Comparison of ENCODE assay signal across 8 cellular contexts in genomic region chr9:93566408-93567270, GRCh38. TPM values are rescaled to one million over a fixed set of nuclear protein-coding genes. Genes with fewer than 3 reads are reported as not detected.
DNase-seq lines count a peak whose midpoint lies in the region; ATAC-seq, FAIRE-seq and TF ChIP-seq lines count a peak whose summit lies in the region.

No MANE protein-coding gene starts in this region.

- H3K4me1 ChIP-seq in kidney (ENCODE audit: control insufficient read depth in 1 of 2, insufficient read depth in 1 of 2, low read depth in 1 of 2, low read length in 2 of 2), result peaks cover 9 to 10% of the 10 kb centered on the region in 2 donors

- intact Hi-C loops in kidney (cut with DNase I), result no loop called here

- H3K4me3 ChIP-seq in AG10803 (ENCODE audit: low read length) (peak overlapping the region; percentile 76), kidney (ENCODE audit: low read length in 2 of 2) (peak overlapping the region; percentile 56 to 73)

- DNase-seq in AG10803 (ENCODE audit: low read depth) (peak; percentile 96), NCI-H345 (lab: John Stamatoyannopoulos, UW) (peak; percentile 94), cerebellar nuclear complex (lab: John Stamatoyannopoulos, UW) (peak; percentile 51 to 86), kidney (peak; percentile 99)
- peak; percentile 99 for DNase-seq in stimulated activated CD4-positive, alpha-beta T cell treated with anti-CD3 and anti-CD28 coated beads, Interleukin-15, amount 100 ng/mL, for 24 hours

- TF ChIP-seq CTCF in AG10803 (conservative IDR thresholded peaks at IDR 0.05; ENCODE audit: low read length) (peak; percentile 83), kidney (IDR thresholded peaks at IDR 0.05; ENCODE audit: borderline replicate concordance, extremely low read depth, insufficient read depth) (peak; percentile 89)

- ATAC-seq in GM19023 (IDR thresholded peaks at IDR 0.05; ENCODE audit: unreplicated experiment) (peak; percentile 93), HG03280 (IDR thresholded peaks at IDR 0.05; ENCODE audit: unreplicated experiment) (peak; percentile 91)
- ATAC-seq in activated CD4-positive, CD25-positive, alpha-beta regulatory T cell treated with anti-CD3 and anti-CD28 coated beads, Interleukin-2, amount 50 U/mL, for 24 hours, result peak; percentile 89 to 95

- H3K36me3 ChIP-seq in kidney (ENCODE audit: control insufficient read depth in 1 of 2, insufficient read depth in 2 of 2, low read length in 2 of 2), result peaks cover 18 to 26% of the 10 kb centered on the region in 2 donors

- no peak for FAIRE-seq in kidney (lab: Jason Lieb, UNC)

- no peaks in the 10 kb centered on the region for H3K9me3 ChIP-seq in kidney (ENCODE audit: control insufficient read depth in 1 of 2, low read length in 2 of 2)

- H3K9ac ChIP-seq in kidney (ENCODE audit: low read length in 2 of 2), result peak overlapping the region; percentile 27 to 86

- peak overlapping the region; percentile 80 to 88 for H3K27ac ChIP-seq in kidney (ENCODE audit: low read depth in 2 of 2, low read length in 2 of 2)

RNA-seq across cellular contexts. Expression of gene PHF2, which starts 9.7 kb away (rescaled TPM):
- 30.7 TPM for total RNA-seq in kidney
- 10.2 TPM for polyA plus RNA-seq in kidney (ENCODE audit: insufficient read depth, low read depth, low replicate concordance)

Comparison
In these comparisons a context has a peak if more than half of its experiments do, and no peak if none do; other contexts are left out.
1. Peak in every context shown above with its lines: DNase-seq, ATAC-seq, H3K4me3 ChIP-seq and H3K27ac ChIP-seq.